In the genomic region with DNA sequence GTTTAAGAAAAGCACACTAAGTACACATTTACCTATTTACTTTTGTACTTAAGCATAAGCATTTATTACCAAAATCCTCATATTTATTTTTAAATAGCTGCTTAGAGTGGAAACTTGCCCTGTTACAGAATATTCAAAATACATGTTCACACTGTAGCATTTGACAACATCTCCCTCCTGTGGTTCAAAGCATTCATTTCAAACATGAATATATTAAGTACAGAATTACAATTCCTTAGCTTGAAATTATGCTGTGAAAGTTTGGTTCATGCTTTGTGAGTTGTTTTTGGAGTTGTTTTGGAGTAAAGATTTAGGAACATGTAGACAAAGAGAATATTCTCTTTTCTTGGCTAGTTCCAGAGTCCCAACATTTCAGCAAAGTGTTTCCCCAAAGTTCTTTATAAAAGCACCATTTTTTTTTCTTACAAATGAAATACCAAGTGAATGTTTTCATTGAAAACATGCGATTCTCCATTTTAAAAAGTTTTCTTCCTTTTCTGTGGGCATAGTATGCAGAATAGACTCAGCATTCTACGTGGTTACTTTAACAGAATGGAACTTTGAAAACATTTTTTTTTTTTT, we compare ENCODE assay signal across 9 cellular contexts. TPM values are rescaled to one million over a fixed set of nuclear protein-coding genes. Genes with fewer than 3 reads are reported as not detected.
DNase-seq lines count a peak whose midpoint lies in the region; ATAC-seq and TF ChIP-seq lines count a peak whose summit lies in the region.
"Had no signal": no experiment of that assay in that cellular context is flagged by ENCODE, and none has a peak within 500 bp of the region (broad histone marks: within the 10 kb centered on the region; RNA-seq: fewer than 3 reads in every experiment).

No MANE protein-coding gene starts in this region.

- H3K36me3 Mint-ChIP-seq in CD14-positive monocyte (peaks cover 18 to 38% of the 10 kb centered on the region in 2 donors), activated B cell treated with CpG ODN at 0.5 μM for 24 hours (ENCODE audit: low read depth) (peaks cover 26% of the 10 kb centered on the region)
- H3K36me3 Mint-ChIP-seq: naive B cell had no signal

- H3K9me3 Mint-ChIP-seq in CD14-positive monocyte (no peaks in the 10 kb centered on the region), activated B cell treated with CpG ODN at 0.5 μM for 24 hours (no peaks in the 10 kb centered on the region)
- H3K9me3 Mint-ChIP-seq: naive B cell had no signal

- intact Hi-C loops in CD14-positive monocyte (cut with micrococcal nuclease) (no loop called here), activated B cell treated with CpG ODN at 0.5 μM for 24 hours (cut with micrococcal nuclease) (loop anchor here (1.0 to 2.0 kb wide), 5 partner anchors 17 to 152 kb away; partner anchors contain the start of genes PTRH2 and VMP1), transverse colon (cut with DNase I; ENCODE audit: low total_unique reads) (no loop called here)

- 68 to 75% methylated on average over 2 of the region's 2 CpGs for WGBS in transverse colon (ENCODE audit: low coverage in 1 of 2), 2 donors

- H3K4me3 Mint-ChIP-seq in CD14-positive monocyte (no peak overlapping the region), activated B cell treated with CpG ODN at 0.5 μM for 24 hours (no peak overlapping the region)
- H3K4me3 Mint-ChIP-seq: naive B cell had no signal

- H3K4me3 ChIP-seq in HFF-Myc (replicated peaks; ENCODE audit: low read depth, low read length) (no peak overlapping the region), transverse colon (no peak overlapping the region)

- in situ Hi-C loops in transverse colon (cut with MboI; ENCODE audit: low pct_ligation_motif_present in 1 of 4, low pct_unique_long_range_greater_than_20kb in 1 of 4, low sequenced_read_pairs in 3 of 4), result no loop called here

- H3K36me3 ChIP-seq in transverse colon, result peaks cover 0 to 13% (median 0%) of the 10 kb centered on the region in 4 donors

- DNase-seq in CD14-positive monocyte (ENCODE audit: low spot score), result no peak
- no peak for DNase-seq in HFF-Myc (ENCODE audit: extremely low read depth, low read depth)
- DNase-seq in activated B cell treated with CpG ODN at 0.5 μM for 24 hours, result no peak
- DNase-seq in inferior parietal cortex (ENCODE audit: extremely low spot score), result peak; percentile 58
- no peak for DNase-seq in transverse colon
- no peak for DNase-seq in SK-N-DZ (ENCODE audit: low spot score)
- no peak for DNase-seq in NCI-H2227 (lab: John Stamatoyannopoulos, UW; ENCODE audit: unreplicated experiment)
- DNase-seq in activated CD8-positive, alpha-beta memory T cell treated with anti-CD3 and anti-CD28 coated beads, Interleukin-2, amount 50 U/mL, for 4 hours, result no peak
- DNase-seq: naive B cell had no signal

- ATAC-seq in activated B cell treated with CpG ODN at 0.5 μM for 24 hours (ENCODE audit: low read depth), result peak; percentile 71

- H3K4me1 Mint-ChIP-seq in CD14-positive monocyte (peaks cover 31% of the 10 kb centered on the region), activated B cell treated with CpG ODN at 0.5 μM for 24 hours (peaks cover 7% of the 10 kb centered on the region)
- H3K4me1 Mint-ChIP-seq: naive B cell had no signal

- no peaks in the 10 kb centered on the region for H3K27me3 Mint-ChIP-seq in CD14-positive monocyte (ENCODE audit: low read depth in 3 of 3)
- no peaks in the 10 kb centered on the region for H3K27me3 Mint-ChIP-seq in activated B cell treated with CpG ODN at 0.5 μM for 24 hours
- H3K27me3 Mint-ChIP-seq: naive B cell had no signal

- H3K27me3 ChIP-seq in transverse colon, result no peaks in the 10 kb centered on the region

- H3K27ac Mint-ChIP-seq in CD14-positive monocyte, result peak overlapping the region in 1 of 7 donors; percentile 32
- H3K27ac Mint-ChIP-seq in activated B cell treated with CpG ODN at 0.5 μM for 24 hours, result peak overlapping the region; percentile 56
- H3K27ac Mint-ChIP-seq: naive B cell had no signal

- TF ChIP-seq CTCF in CD14-positive monocyte (IDR thresholded peaks at IDR 0.05) (peak; percentile 77), HFF-Myc (IDR thresholded peaks at IDR 0.05; ENCODE audit: low read depth, low read length, missing control alignments) (peak; percentile 27), activated B cell treated with CpG ODN at 0.5 μM for 24 hours (IDR thresholded peaks at IDR 0.05) (peak; percentile 36), transverse colon (IDR thresholded peaks at IDR 0.05) (peak; percentile 55 to 88 (median 63))

- peaks cover 0 to 22% (median 8%) of the 10 kb centered on the region in 4 donors for H3K4me1 ChIP-seq in transverse colon

- H3K9me3 ChIP-seq in transverse colon, result no peaks in the 10 kb centered on the region

- TF ChIP-seq EP300 in transverse colon (IDR thresholded peaks at IDR 0.05; ENCODE audit: low read depth), result no peak

- H3K27ac ChIP-seq in transverse colon, result no peak overlapping the region

- POLR2A ChIA-PET in activated B cell treated with CpG ODN at 0.5 μM for 24 hours (lab: Charles Lee), result interaction anchor here (0.7 to 2.2 kb wide), 9 partner anchors 12 to 114 kb away, joined by 3 to 21 read pairs (median 5); no protein-coding TSS in a partner anchor

- CTCF ChIA-PET in activated B cell treated with CpG ODN at 0.5 μM for 24 hours (lab: Charles Lee), result interaction anchor here (0.6 to 3.6 kb wide), 23 partner anchors 9 to 338 kb away, joined by 3 to 32 read pairs (median 3); partner anchors contain the start of gene CLTC

- TF ChIP-seq POLR2A in transverse colon (IDR thresholded peaks at IDR 0.05), result no peak

RNA-seq across cellular contexts. Expression of gene TUBD1, which starts 33.2 kb away (rescaled TPM):
- polyA plus RNA-seq in CD14-positive monocyte, result 1 to 10 TPM; 2.9 to 7.3 TPM
- total RNA-seq in activated B cell treated with CpG ODN at 0.5 μM for 24 hours (10.5 and 15.1 TPM in 2 replicates), transverse colon (10 to 100 TPM in 1 of 4 donors, 1 to 10 TPM in 2, under 1 TPM in 1; 0.80 to 13.3 (median 4.1) TPM)
- 14.4 and 15.0 TPM in 2 replicates for polyA plus RNA-seq in SK-N-DZ (2014; cell fraction: cytosol; rRNA removed)
- polyA plus RNA-seq in SK-N-DZ (2014; cell fraction: nucleus; rRNA removed), result 4.5 and 5.9 TPM in 2 replicates

RNA-seq across cellular contexts. Expression of gene RPS6KB1, which starts 33.4 kb away (rescaled TPM):
- 10 to 100 TPM; 15.8 to 15.9 TPM for polyA plus RNA-seq in CD14-positive monocyte
- total RNA-seq in activated B cell treated with CpG ODN at 0.5 μM for 24 hours, result 57.7 and 63.0 TPM in 2 replicates
- total RNA-seq in transverse colon, result 10 to 100 TPM; 18.3 to 51.3 (median 28.1) TPM
- 17.2 and 32.1 TPM in 2 replicates for polyA plus RNA-seq in SK-N-DZ (2014; cell fraction: cytosol; rRNA removed)
- 24.0 and 24.8 TPM in 2 replicates for polyA plus RNA-seq in SK-N-DZ (2014; cell fraction: nucleus; rRNA removed)

Comparison
In these comparisons a context has a peak if more than half of its experiments do, and no peak if none do; other contexts are left out.
1. CTCF ChIP-seq: peak in every context shown above with its lines; median percentile 77 in CD14-positive monocyte; 63 in transverse colon; 36 in activated B cell treated with CpG ODN at 0.5 μM for 24 hours; 27 in HFF-Myc.